28 cellular contexts compared by ENCODE assay signal in genomic region chr3:17753271-17753992, GRCh38. TPM values are rescaled to one million over a fixed set of nuclear protein-coding genes. Genes with fewer than 3 reads are reported as not detected.
A peak's percentile ranks its signal among the peaks of the same experiment; 100 is the strongest.
DNase-seq lines count a peak whose midpoint lies in the region; TF ChIP-seq lines count a peak whose summit lies in the region.
"Had no signal": no experiment of that assay in that cellular context is flagged by ENCODE, and none has a peak within 500 bp of the region (broad histone marks: within the 10 kb centered on the region; RNA-seq: fewer than 3 reads in every experiment).

No MANE protein-coding gene starts in this region.

- no peak overlapping the region for H3K27ac ChIP-seq in OCI-LY3 (ENCODE audit: low read length)
- H3K27ac ChIP-seq in mesenchymal stem cell (ENCODE audit: low read length, poor library complexity, severe bottlenecking) = no peak overlapping the region
- no peak overlapping the region for H3K27ac ChIP-seq in mammary epithelial cell (ENCODE audit: insufficient read depth, low read depth, low read length)
- H3K27ac ChIP-seq: BLaER1 treated with 17β-estradiol and CSF1 and Interleukin-3, amounts not matched to agents 10 nM and 100 nM; RWPE1; spleen had no signal

- H3K4me3 ChIP-seq in AG10803 (ENCODE audit: low read length) (no peak overlapping the region), OCI-LY3 (ENCODE audit: low read length) (no peak overlapping the region), mesenchymal stem cell (ENCODE audit: insufficient read depth in 1 of 2, low read depth in 1 of 2, low read length in 2 of 2) (peak overlapping the region in 1 of 2 experiments; percentile 21), mammary epithelial cell (replicated peaks in 1 of 3; ENCODE audit: insufficient read depth in 1 of 3, low read depth in 2 of 3, low read length in 3 of 3) (no peak overlapping the region)
- H3K4me3 ChIP-seq: BLaER1 treated with 17β-estradiol and CSF1 and Interleukin-3, amounts not matched to agents 10 nM and 100 nM; spleen had no signal

- no peak overlapping the region for H2AK5ac ChIP-seq in mesenchymal stem cell (ENCODE audit: low read length, severe bottlenecking)

- no peak overlapping the region for H3K4ac ChIP-seq in mesenchymal stem cell (ENCODE audit: low read depth in 1 of 2, low read length in 2 of 2)

- no peaks in the 10 kb centered on the region for H3K36me3 Mint-ChIP-seq in activated CD4-positive, alpha-beta T cell treated with anti-CD3 and anti-CD28 coated beads, Interleukin-2, amount 10 ng/mL, durations not matched to agents 24 days and 14 days (ENCODE audit: low read depth)
- H3K36me3 Mint-ChIP-seq: activated naive CD4-positive, alpha-beta T cell treated with anti-CD3 and anti-CD28 coated beads, Interleukin-2, amount 50 U/mL, for 72 hours; memory B cell had no signal

- H4K8ac ChIP-seq in mesenchymal stem cell (ENCODE audit: low read length) = no peak overlapping the region

- H3K4me1 Mint-ChIP-seq in activated CD4-positive, alpha-beta T cell treated with anti-CD3 and anti-CD28 coated beads, Interleukin-2, amount 10 ng/mL, durations not matched to agents 24 days and 14 days = peaks cover 24% of the 10 kb centered on the region

- TF ChIP-seq CTCF in AG10803 (conservative IDR thresholded peaks at IDR 0.05; ENCODE audit: low read length) (no peak), OCI-LY3 (IDR thresholded peaks at IDR 0.05; ENCODE audit: low read depth, low read length) (no peak), mammary epithelial cell (conservative IDR thresholded peaks at IDR 0.05 in 1 of 2, IDR thresholded peaks at IDR 0.05 in 1 of 2; ENCODE audit: extremely low read depth in 1 of 2, insufficient read depth in 1 of 2, low read depth in 1 of 2, low read length in 2 of 2) (no peak)

- H3K36me3 ChIP-seq in OCI-LY3 (replicated peaks; ENCODE audit: low read depth, low read length) = no peaks in the 10 kb centered on the region
- H3K36me3 ChIP-seq in mesenchymal stem cell (ENCODE audit: control insufficient read depth in 1 of 2, insufficient read depth in 2 of 2, low read depth in 1 of 2, low read length in 2 of 2) = no peaks in the 10 kb centered on the region
- no peaks in the 10 kb centered on the region for H3K36me3 ChIP-seq in mammary epithelial cell (ENCODE audit: insufficient read depth, low read length)
- H3K36me3 ChIP-seq: BLaER1 treated with 17β-estradiol and CSF1 and Interleukin-3, amounts not matched to agents 10 nM and 100 nM; spleen had no signal

- dilution Hi-C loops in mammary epithelial cell (cut with HindIII; ENCODE audit: low sequenced_read_pairs) = no loop called here

- H2AFZ ChIP-seq in OCI-LY3 (ENCODE audit: low read depth, low read length) (no peak overlapping the region), mesenchymal stem cell (ENCODE audit: low read depth, low read length) (no peak overlapping the region), mammary epithelial cell (ENCODE audit: low read depth, low read length) (no peak overlapping the region)

- peaks cover 44% of the 10 kb centered on the region for H3K27me3 ChIP-seq in OCI-LY3 (ENCODE audit: low read depth, low read length)
- no peaks in the 10 kb centered on the region for H3K27me3 ChIP-seq in mesenchymal stem cell (ENCODE audit: control insufficient read depth in 1 of 2, insufficient read depth in 1 of 2, low read length in 2 of 2)
- no peaks in the 10 kb centered on the region for H3K27me3 ChIP-seq in mammary epithelial cell (ENCODE audit: insufficient read depth, low read length)
- H3K27me3 ChIP-seq: BLaER1 treated with 17β-estradiol and CSF1 and Interleukin-3, amounts not matched to agents 10 nM and 100 nM; spleen had no signal

- in situ Hi-C loops in mammary epithelial cell (cut with MboI; ENCODE audit: low sequenced_read_pairs in 2 of 2) = no loop called here

- H3K14ac ChIP-seq in mesenchymal stem cell (ENCODE audit: low read length in 2 of 2) = no peak overlapping the region

- CTCF ChIA-PET in mammary epithelial cell (lab: Charles Lee; ENCODE audit: low non-redundant PET) = no interaction called here

- no peak overlapping the region for H3K18ac ChIP-seq in mesenchymal stem cell (ENCODE audit: low read depth in 1 of 2, low read length in 2 of 2)

- intact Hi-C loops in activated CD4-positive, alpha-beta T cell treated with anti-CD3 and anti-CD28 coated beads, Interleukin-2, amount 10 ng/mL, durations not matched to agents 24 days and 14 days (cut with micrococcal nuclease) = no loop called here
- intact Hi-C loops in mammary epithelial cell (cut with micrococcal nuclease) = no loop called here

- H3K9me3 Mint-ChIP-seq in activated CD4-positive, alpha-beta T cell treated with anti-CD3 and anti-CD28 coated beads, Interleukin-2, amount 10 ng/mL, durations not matched to agents 24 days and 14 days = peaks cover 3% of the 10 kb centered on the region
- H3K9me3 Mint-ChIP-seq: activated CD4-positive, alpha-beta memory T cell treated with anti-CD3 and anti-CD28 coated beads, Interleukin-2, amount 10 ng/mL, durations not matched to agents 7 days and 5 days; activated naive CD4-positive, alpha-beta T cell treated with anti-CD3 and anti-CD28 coated beads, Interleukin-2, amount 50 U/mL, for 72 hours; activated T-helper 2 cell treated with anti-CD3 and anti-CD28 coated beads, Interferon-gamma antibody, Interleukin-2, Interleukin-4, amounts not matched to agents 10 μg/mL and 5 μg/mL and 100 μg/mL, durations not matched to agents 14 hours and 24 hours and 36 hours; dendritic cell treated with granulocyte-macrophage colony-stimulating factor and Interleukin-4, amounts not matched to agents 40 ng/mL and 50 ng/mL, for 4 days; memory B cell; T-helper 1 cell treated with Interleukin-12 subunit alpha and Interleukin-12 subunit beta and Interleukin-4 antibody, amounts not matched to agents 30 μg/mL and 1 μg/mL, for 36 hours had no signal

- no peak overlapping the region for H3K4me3 Mint-ChIP-seq in activated CD4-positive, alpha-beta T cell treated with anti-CD3 and anti-CD28 coated beads, Interleukin-2, amount 10 ng/mL, durations not matched to agents 24 days and 14 days
- H3K4me3 Mint-ChIP-seq: activated CD4-positive, alpha-beta memory T cell treated with anti-CD3 and anti-CD28 coated beads, Interleukin-2, amount 10 ng/mL, durations not matched to agents 7 days and 5 days; dendritic cell treated with granulocyte-macrophage colony-stimulating factor and Interleukin-4, amounts not matched to agents 40 ng/mL and 50 ng/mL, for 4 days; memory B cell; T-helper 1 cell treated with Interleukin-12 subunit alpha and Interleukin-12 subunit beta and Interleukin-4 antibody, amounts not matched to agents 30 μg/mL and 1 μg/mL, for 36 hours had no signal

- no peak overlapping the region for H2BK120ac ChIP-seq in mesenchymal stem cell (ENCODE audit: low read depth, low read length)

- no peaks in the 10 kb centered on the region for H3K9me3 ChIP-seq in OCI-LY3 (ENCODE audit: insufficient read depth, low read length)
- H3K9me3 ChIP-seq in mesenchymal stem cell (ENCODE audit: control insufficient read depth, low read length) = no peaks in the 10 kb centered on the region
- H3K9me3 ChIP-seq in mammary epithelial cell (replicated peaks; ENCODE audit: insufficient read depth, low read length) = no peaks in the 10 kb centered on the region
- H3K9me3 ChIP-seq: BLaER1 treated with 17β-estradiol and CSF1 and Interleukin-3, amounts not matched to agents 10 nM and 100 nM; SK-N-SH; spleen had no signal

- peaks cover 43% of the 10 kb centered on the region for H3K4me1 ChIP-seq in OCI-LY3 (ENCODE audit: low read length)
- no peaks in the 10 kb centered on the region for H3K4me1 ChIP-seq in mesenchymal stem cell (ENCODE audit: control insufficient read depth, insufficient read depth, low read depth, low read length)
- H3K4me1 ChIP-seq in mammary epithelial cell (ENCODE audit: insufficient read depth, low read length) = peaks cover 17% of the 10 kb centered on the region

- no peak overlapping the region for H2BK12ac ChIP-seq in mesenchymal stem cell (ENCODE audit: low read length in 2 of 2)

- BruUV-seq in mammary epithelial cell (replicated peaks; lab: Mats Ljungman, UMichigan) = no TSS peak

- no peak overlapping the region for H3K23ac ChIP-seq in mesenchymal stem cell (ENCODE audit: low read length in 2 of 2)

- H3K9ac ChIP-seq in OCI-LY3 (ENCODE audit: low read length) = no peak overlapping the region
- peak overlapping the region; percentile 44 for H3K9ac ChIP-seq in mesenchymal stem cell (ENCODE audit: low read length)
- H3K9ac ChIP-seq in mammary epithelial cell (ENCODE audit: insufficient read depth, low read length) = no peak overlapping the region
- H3K9ac ChIP-seq: BLaER1 treated with 17β-estradiol and CSF1 and Interleukin-3, amounts not matched to agents 10 nM and 100 nM; SK-N-SH had no signal

- no peak overlapping the region for H3K27ac Mint-ChIP-seq in activated CD4-positive, alpha-beta T cell treated with anti-CD3 and anti-CD28 coated beads, Interleukin-2, amount 10 ng/mL, durations not matched to agents 24 days and 14 days
- H3K27ac Mint-ChIP-seq: activated CD4-positive, alpha-beta memory T cell treated with anti-CD3 and anti-CD28 coated beads, Interleukin-2, amount 10 ng/mL, durations not matched to agents 7 days and 5 days; activated naive CD4-positive, alpha-beta T cell treated with anti-CD3 and anti-CD28 coated beads, Interleukin-2, amount 50 U/mL, for 72 hours; activated T-helper 2 cell treated with anti-CD3 and anti-CD28 coated beads, Interferon-gamma antibody, Interleukin-2, Interleukin-4, amounts not matched to agents 10 μg/mL and 5 μg/mL and 100 μg/mL, durations not matched to agents 14 hours and 24 hours and 36 hours; dendritic cell treated with granulocyte-macrophage colony-stimulating factor and Interleukin-4, amounts not matched to agents 40 ng/mL and 50 ng/mL, for 4 days; memory B cell; T-helper 1 cell treated with Interleukin-12 subunit alpha and Interleukin-12 subunit beta and Interleukin-4 antibody, amounts not matched to agents 30 μg/mL and 1 μg/mL, for 36 hours had no signal

- H3K4me2 ChIP-seq in OCI-LY3 (ENCODE audit: low read length) (peak overlapping the region; percentile 9; the same call in 1 of the 2 replicates), mesenchymal stem cell (ENCODE audit: low read length, poor library complexity, severe bottlenecking) (no peak overlapping the region), mammary epithelial cell (ENCODE audit: insufficient read depth, low read depth, low read length) (no peak overlapping the region)
- H3K4me2 ChIP-seq: BLaER1 treated with 17β-estradiol and CSF1 and Interleukin-3, amounts not matched to agents 10 nM and 100 nM; SK-N-SH had no signal

- peak; percentile 40 for DNase-seq in AG10803 (ENCODE audit: low read depth)
- peak; percentile 77 for DNase-seq in fibroblast of gingiva (ENCODE audit: low read depth)
- DNase-seq in mesenchymal stem cell = no peak
- DNase-seq in activated CD4-positive, alpha-beta T cell treated with anti-CD3 and anti-CD28 coated beads, Interleukin-2, amount 10 ng/mL, durations not matched to agents 24 days and 14 days = no peak
- no peak for DNase-seq in mammary epithelial cell
- DNase-seq in NCI-H1417 treated with DMSO at 0.1 percent for 48 hours (lab: John Stamatoyannopoulos, UW) = no peak
- no peak for DNase-seq in islet precursor cell
- DNase-seq: activated CD4-positive, alpha-beta memory T cell treated with anti-CD3 and anti-CD28 coated beads, Interleukin-2, amount 10 ng/mL, durations not matched to agents 7 days and 5 days; anterior cingulate cortex; central memory CD4-positive, alpha-beta T cell; H7; head of caudate nucleus; KG1; kidney glomerular epithelial cell; NCI-H146; NCI-H2107; NCI-H82; occipital lobe; SK-N-SH; spleen had no signal

- peaks cover 11% of the 10 kb centered on the region for H3K27me3 Mint-ChIP-seq in activated CD4-positive, alpha-beta T cell treated with anti-CD3 and anti-CD28 coated beads, Interleukin-2, amount 10 ng/mL, durations not matched to agents 24 days and 14 days
- H3K27me3 Mint-ChIP-seq: activated CD4-positive, alpha-beta memory T cell treated with anti-CD3 and anti-CD28 coated beads, Interleukin-2, amount 10 ng/mL, durations not matched to agents 7 days and 5 days; dendritic cell treated with granulocyte-macrophage colony-stimulating factor and Interleukin-4, amounts not matched to agents 40 ng/mL and 50 ng/mL, for 4 days; memory B cell had no signal

- no peak overlapping the region for H2BK15ac ChIP-seq in mesenchymal stem cell (ENCODE audit: low read depth, poor library complexity, severe bottlenecking)

- H3K79me1 ChIP-seq in mesenchymal stem cell (replicated peaks; ENCODE audit: low read length, poor library complexity, severe bottlenecking) = no peaks in the 10 kb centered on the region

- no peak overlapping the region for H4K91ac ChIP-seq in mesenchymal stem cell (ENCODE audit: low read length)

- H2BK5ac ChIP-seq in mesenchymal stem cell (ENCODE audit: low read depth, low read length, poor library complexity, severe bottlenecking) = no peak overlapping the region

- WGBS in mesenchymal stem cell = 100% methylated on average over 2 of the region's 2 CpGs
- 81% methylated on average over 2 of the region's 2 CpGs for WGBS in mammary epithelial cell (ENCODE audit: low coverage, missing lambda C conversion rate)

- H4K20me1 ChIP-seq in OCI-LY3 (ENCODE audit: insufficient read depth, low read length) = peaks cover 5% of the 10 kb centered on the region; the same call in 1 of the 2 replicates
- no peaks in the 10 kb centered on the region for H4K20me1 ChIP-seq in mammary epithelial cell (ENCODE audit: insufficient read depth, low read length)
- H4K20me1 ChIP-seq: BLaER1 treated with 17β-estradiol and CSF1 and Interleukin-3, amounts not matched to agents 10 nM and 100 nM had no signal

- H3K79me2 ChIP-seq in OCI-LY3 (ENCODE audit: low read length) (no peaks in the 10 kb centered on the region), mammary epithelial cell (ENCODE audit: insufficient read depth, low read length) (no peaks in the 10 kb centered on the region)

RNA-seq across cellular contexts. Expression of gene TBC1D5, which starts 11.0 kb away (rescaled TPM):
- 32.4 TPM for polyA plus RNA-seq in mesenchymal stem cell (2013, experiment 1 of 2)
- polyA plus RNA-seq in mesenchymal stem cell (2013, experiment 2 of 2) = 29.1 TPM
- total RNA-seq in activated CD4-positive, alpha-beta T cell treated with anti-CD3 and anti-CD28 coated beads, Interleukin-2, amount 10 ng/mL, durations not matched to agents 24 days and 14 days = 38.5 and 39.0 TPM in 2 replicates
- 10 to 100 TPM; 35.0 to 59.7 TPM for total RNA-seq in mammary epithelial cell
- polyA plus RNA-seq in mammary epithelial cell = 19.5 TPM
- polyA minus RNA-seq in mammary epithelial cell = 52.4 TPM

Comparison
In these comparisons a context has a peak if more than half of its experiments do, and no peak if none do; other contexts are left out.
1. DNase-seq: peak in AG10803 (single experiment) and fibroblast of gingiva (single experiment); none in mesenchymal stem cell (single experiment), activated CD4-positive, alpha-beta T cell treated with anti-CD3 and anti-CD28 coated beads, Interleukin-2, amount 10 ng/mL, durations not matched to agents 24 days and 14 days (single experiment), mammary epithelial cell (single experiment), NCI-H1417 treated with DMSO at 0.1 percent for 48 hours (single experiment) and islet precursor cell (single experiment).